Comparison of ENCODE assay signal across 11 cellular contexts in genomic region chrX:138748480-138748879, GRCh38. TPM values are rescaled to one million over a fixed set of nuclear protein-coding genes. Genes with fewer than 3 reads are reported as not detected.
A peak's percentile ranks its signal among the peaks of the same experiment; 100 is the strongest.
DNase-seq lines count a peak whose midpoint lies in the region; ATAC-seq and TF ChIP-seq lines count a peak whose summit lies in the region.
"Had no signal": no experiment of that assay in that cellular context is flagged by ENCODE, and none has a peak within 500 bp of the region (broad histone marks: within the 10 kb centered on the region; RNA-seq: fewer than 3 reads in every experiment).

No MANE protein-coding gene starts in this region.

- intact Hi-C loops in right lobe of liver (cut with DNase I) = loop anchor here in 1 of 2 donors (10.0 kb wide), 1 partner anchor 554 kb away; no protein-coding TSS in a partner anchor
- intact Hi-C loops in ovary (cut with DNase I) = no loop called here

- H3K36me3 ChIP-seq in right lobe of liver (no peaks in the 10 kb centered on the region), ovary (no peaks in the 10 kb centered on the region)

- TF ChIP-seq EP300 in ovary (IDR thresholded peaks at IDR 0.05) = no peak

- no peaks in the 10 kb centered on the region for H3K4me1 ChIP-seq in right lobe of liver
- H3K4me1 ChIP-seq in ovary (ENCODE audit: insufficient read depth) = no peaks in the 10 kb centered on the region

- H3K27ac ChIP-seq in C4-2B = no peak overlapping the region
- no peak overlapping the region for H3K27ac ChIP-seq in right lobe of liver
- no peak overlapping the region for H3K27ac ChIP-seq in ovary

- H3K27me3 ChIP-seq in right lobe of liver (peaks cover 0 to 6% of the 10 kb centered on the region in 2 donors), ovary (no peaks in the 10 kb centered on the region)

- ATAC-seq in right lobe of liver (no peak), esophagus mucosa (no peak)
- ATAC-seq: stimulated activated memory B cell treated with anti-CD40 and anti-IgM and Interleukin-4, amounts not matched to agents 10 μg/mL and 1 μg/mL and 100 μg/mL, for 72 hours had no signal

- WGBS in right lobe of liver (ENCODE audit: insufficient coverage, low coverage, low lambda C conversion rate, missing lambda C conversion rate) = 2% methylated on average over 3 of the region's 3 CpGs
- 10 to 19% (median 14%) methylated on average over 3 of the region's 3 CpGs for WGBS in ovary, 3 donors

- POLR2A ChIA-PET in HEK293T (lab: Yijun Ruan, JAX) = no interaction called here

- no peak overlapping the region for H3K4me3 ChIP-seq in right lobe of liver
- no peak overlapping the region for H3K4me3 ChIP-seq in ovary

- peak; percentile 59 for TF ChIP-seq CTCF in C4-2B (conservative IDR thresholded peaks at IDR 0.05)
- peak; percentile 30 to 61 (median 60) for TF ChIP-seq CTCF in right lobe of liver (IDR thresholded peaks at IDR 0.05)
- no peak for TF ChIP-seq CTCF in ovary (IDR thresholded peaks at IDR 0.05)

- CTCF ChIA-PET in HEK293T (lab: Yijun Ruan, JAX) = interaction anchor here (0.6 to 1.1 kb wide), 2 partner anchors 15 to 346 kb away, joined by 3 to 5 read pairs; no protein-coding TSS in a partner anchor

- TF ChIP-seq POLR2A in right lobe of liver (IDR thresholded peaks at IDR 0.05) = no peak
- no peak for TF ChIP-seq POLR2A in ovary (IDR thresholded peaks at IDR 0.05)

- DNase-seq in HCEC 1CT = peak; percentile 2
- peak; percentile 40 for DNase-seq in astrocyte of the hippocampus (ENCODE audit: low read depth, low spot score)
- no peak for DNase-seq in right lobe of liver
- no peak for DNase-seq in HEK293T (ENCODE audit: extremely low spot score)
- no peak for DNase-seq in ovary
- DNase-seq in NCI-H510A treated with DMSO at 0.1 percent for 48 hours (lab: John Stamatoyannopoulos, UW) = no peak
- DNase-seq: activated effector memory CD4-positive, alpha-beta T cell treated with anti-CD3 and anti-CD28 coated beads, Interleukin-2, amount 50 U/mL, for 16 hours; NCI-H446 had no signal

- no peaks in the 10 kb centered on the region for H3K9me3 ChIP-seq in right lobe of liver
- no peaks in the 10 kb centered on the region for H3K9me3 ChIP-seq in ovary

TF ChIP-seq in HEK293T, 16 proteins besides CTCF, POLR2A, EP300 and RAD21:
- TF ChIP-seq HDGF (IDR thresholded peaks at IDR 0.05; ENCODE audit: borderline replicate concordance) (no peak), ARNT (IDR thresholded peaks at IDR 0.05) (no peak), FOXA1 (IDR thresholded peaks at IDR 0.05) (no peak), LEF1 (IDR thresholded peaks at IDR 0.05; ENCODE audit: borderline replicate concordance) (no peak), SP1 (IDR thresholded peaks at IDR 0.05) (no peak), BHLHE40 (IDR thresholded peaks at IDR 0.05; ENCODE audit: borderline replicate concordance) (no peak), ZNF384 (IDR thresholded peaks at IDR 0.05) (no peak), CTBP1 (IDR thresholded peaks at IDR 0.05; ENCODE audit: borderline replicate concordance) (no peak), FOXK2 (IDR thresholded peaks at IDR 0.05) (no peak), L3MBTL2 (conservative IDR thresholded peaks at IDR 0.05) (no peak), FOXM1 (IDR thresholded peaks at IDR 0.05; ENCODE audit: borderline replicate concordance) (no peak), SUZ12 (IDR thresholded peaks at IDR 0.05) (no peak), TARDBP (IDR thresholded peaks at IDR 0.05) (no peak), NFRKB (IDR thresholded peaks at IDR 0.05) (no peak), PKNOX1 (IDR thresholded peaks at IDR 0.05) (no peak), ELF4 (IDR thresholded peaks at IDR 0.05) (no peak)

RNA-seq across cellular contexts. Expression of gene FGF13, which starts 37.0 kb away (rescaled TPM):
- total RNA-seq in right lobe of liver = 1 to 10 TPM in 4 of 6 experiments, under 1 TPM in 2; 0.37 to 2.8 (median 1.1) TPM
- total RNA-seq in ovary = 1 to 10 TPM; 2.1 to 9.2 (median 5.6) TPM
- 1 to 10 TPM; 5.7 to 9.8 TPM for polyA plus RNA-seq in ovary
- 0.40 TPM for total RNA-seq in esophagus mucosa

Comparison
In these comparisons a context has a peak if more than half of its experiments do, and no peak if none do; other contexts are left out.
1. CTCF ChIP-seq: peak in C4-2B (single experiment) and right lobe of liver (4 of 4); none in ovary (0 of 3).
2. DNase-seq: peak in HCEC 1CT (single experiment) and astrocyte of the hippocampus (single experiment); none in right lobe of liver (0 of 3), HEK293T (single experiment), ovary (0 of 5) and NCI-H510A treated with DMSO at 0.1 percent for 48 hours (single experiment).